In genomic region chr14:100890044-100890443, GRCh38 we compare ENCODE assay signal across 28 cellular contexts. TPM values are rescaled to one million over a fixed set of nuclear protein-coding genes. Genes with fewer than 3 reads are reported as not detected.
"Had no signal": no experiment of that assay in that cellular context is flagged by ENCODE, and none has a peak within 500 bp of the region (broad histone marks: within the 10 kb centered on the region; RNA-seq: fewer than 3 reads in every experiment).

No MANE protein-coding gene starts in this region.

- H3K9me3 Mint-ChIP-seq: activated CD4-positive, alpha-beta T cell treated with anti-CD3 and anti-CD28 coated beads, Interleukin-2, amount 10 ng/mL, durations not matched to agents 7 days and 5 days; activated CD8-positive, alpha-beta T cell treated with anti-CD3 and anti-CD28 coated beads for 36 hours; activated naive CD8-positive, alpha-beta T cell treated with anti-CD3 and anti-CD28 coated beads, Interleukin-2, amount 10 ng/mL, durations not matched to agents 7 days and 5 days; activated T-cell treated with anti-CD3 and anti-CD28 coated beads, Interleukin-2, amount 50 U/mL, for 24 hours; activated T-helper 2 cell treated with anti-CD3 and anti-CD28 coated beads, Interferon-gamma antibody, Interleukin-2, Interleukin-4, amounts not matched to agents 10 μg/mL and 5 μg/mL and 100 μg/mL, durations not matched to agents 14 hours and 24 hours and 36 hours; effector memory CD8-positive, alpha-beta T cell; natural killer cell treated with Interleukin-12 subunit alpha and Interleukin-12 subunit beta and Interleukin-15 and Interleukin-18, amount 100 ng/mL, for 72 hours; stimulated activated naive B cell treated with anti-CD40 and anti-IgM and Interleukin-4, amounts not matched to agents 10 μg/mL and 1 μg/mL and 100 μg/mL, for 72 hours; T-cell; T-helper 2 cell treated with Interferon-gamma antibody and Interleukin-4, amounts not matched to agents 5 μg/mL and 100 μg/mL, for 36 hours had no signal

- H3K36me3 ChIP-seq: neutrophil, ovary, right atrium auricular region, WERI-Rb-1 had no signal

- H3K27ac Mint-ChIP-seq: activated CD4-positive, alpha-beta T cell treated with anti-CD3 and anti-CD28 coated beads, Interleukin-2, amount 10 ng/mL, durations not matched to agents 7 days and 5 days; activated CD8-positive, alpha-beta T cell treated with anti-CD3 and anti-CD28 coated beads for 36 hours; activated naive CD8-positive, alpha-beta T cell treated with anti-CD3 and anti-CD28 coated beads, Interleukin-2, amount 10 ng/mL, durations not matched to agents 7 days and 5 days; activated T-cell treated with anti-CD3 and anti-CD28 coated beads, Interleukin-2, amount 50 U/mL, for 24 hours; activated T-helper 2 cell treated with anti-CD3 and anti-CD28 coated beads, Interferon-gamma antibody, Interleukin-2, Interleukin-4, amounts not matched to agents 10 μg/mL and 5 μg/mL and 100 μg/mL, durations not matched to agents 14 hours and 24 hours and 36 hours; effector memory CD8-positive, alpha-beta T cell; memory B cell; natural killer cell treated with Interleukin-12 subunit alpha and Interleukin-12 subunit beta and Interleukin-15 and Interleukin-18, amount 100 ng/mL, for 72 hours; stimulated activated naive B cell treated with anti-CD40 and anti-IgM and Interleukin-4, amounts not matched to agents 10 μg/mL and 1 μg/mL and 100 μg/mL, for 72 hours; T-cell; T-helper 2 cell treated with Interferon-gamma antibody and Interleukin-4, amounts not matched to agents 5 μg/mL and 100 μg/mL, for 36 hours had no signal

- H3K27ac ChIP-seq: neutrophil, ovary, psoas muscle, right atrium auricular region, testis, WERI-Rb-1 had no signal

- ATAC-seq: activated CD8-positive, alpha-beta T cell treated with anti-CD3 and anti-CD28 coated beads for 36 hours; effector memory CD8-positive, alpha-beta T cell; esophagus mucosa; natural killer cell treated with Interleukin-12 subunit alpha and Interleukin-12 subunit beta and Interleukin-15 and Interleukin-18, amount 100 ng/mL, for 72 hours; psoas muscle; stimulated activated naive B cell treated with anti-CD40 and anti-IgM and Interleukin-4, amounts not matched to agents 10 μg/mL and 1 μg/mL and 100 μg/mL, for 72 hours; T-cell had no signal

- H3K4me3 ChIP-seq: ovary, psoas muscle, right atrium auricular region, skin epidermis, testis had no signal

- H3K27me3 ChIP-seq: ovary, right atrium auricular region, testis had no signal

- H3K4me1 ChIP-seq: psoas muscle, right atrium auricular region, testis had no signal

- H3K9me3 ChIP-seq: neutrophil, ovary, psoas muscle, right atrium auricular region, testis had no signal

- H3K36me3 Mint-ChIP-seq: activated naive CD8-positive, alpha-beta T cell treated with anti-CD3 and anti-CD28 coated beads, Interleukin-2, amount 10 ng/mL, durations not matched to agents 7 days and 5 days; memory B cell; natural killer cell treated with Interleukin-12 subunit alpha and Interleukin-12 subunit beta and Interleukin-15 and Interleukin-18, amount 100 ng/mL, for 72 hours; stimulated activated naive B cell treated with anti-CD40 and anti-IgM and Interleukin-4, amounts not matched to agents 10 μg/mL and 1 μg/mL and 100 μg/mL, for 72 hours; T-cell had no signal

- H3K4me1 Mint-ChIP-seq: activated CD4-positive, alpha-beta T cell treated with anti-CD3 and anti-CD28 coated beads, Interleukin-2, amount 10 ng/mL, durations not matched to agents 7 days and 5 days; activated naive CD8-positive, alpha-beta T cell treated with anti-CD3 and anti-CD28 coated beads, Interleukin-2, amount 10 ng/mL, durations not matched to agents 7 days and 5 days; memory B cell; stimulated activated naive B cell treated with anti-CD40 and anti-IgM and Interleukin-4, amounts not matched to agents 10 μg/mL and 1 μg/mL and 100 μg/mL, for 72 hours; T-cell had no signal

- DNase-seq: activated CD4-positive, alpha-beta T cell treated with anti-CD3 and anti-CD28 coated beads, Interleukin-2, amount 10 ng/mL, durations not matched to agents 7 days and 5 days; activated CD8-positive, alpha-beta T cell treated with anti-CD3 and anti-CD28 coated beads for 36 hours; activated naive CD4-positive, alpha-beta T cell treated with Interleukin-2 at 50 U/mL for 16 hours; activated T-cell treated with anti-CD3 and anti-CD28 coated beads, Interleukin-2, amount 50 U/mL, for 24 hours; amygdala; effector memory CD8-positive, alpha-beta T cell; foreskin melanocyte; hippocampal formation; stimulated activated CD4-positive, alpha-beta T cell treated with anti-CD3 and anti-CD28 coated beads, Interleukin-2, amount 100 ng/mL, for 48 hours; stimulated activated CD8-positive, alpha-beta memory T cell treated with anti-CD3 and anti-CD28 coated beads, Interleukin-4, amount 100 ng/mL, for 48 hours; stimulated activated naive B cell treated with anti-CD40 and anti-IgM and Interleukin-4, amounts not matched to agents 10 μg/mL and 1 μg/mL and 100 μg/mL, for 72 hours; trophoblast cell; WERI-Rb-1 had no signal

- H3K4me3 Mint-ChIP-seq: activated CD4-positive, alpha-beta T cell treated with anti-CD3 and anti-CD28 coated beads, Interleukin-2, amount 10 ng/mL, durations not matched to agents 7 days and 5 days; activated CD8-positive, alpha-beta T cell treated with anti-CD3 and anti-CD28 coated beads for 36 hours; activated naive CD8-positive, alpha-beta T cell treated with anti-CD3 and anti-CD28 coated beads, Interleukin-2, amount 10 ng/mL, durations not matched to agents 7 days and 5 days; activated T-cell treated with anti-CD3 and anti-CD28 coated beads, Interleukin-2, amount 50 U/mL, for 24 hours; effector memory CD8-positive, alpha-beta T cell; memory B cell; natural killer cell treated with Interleukin-12 subunit alpha and Interleukin-12 subunit beta and Interleukin-15 and Interleukin-18, amount 100 ng/mL, for 72 hours; stimulated activated naive B cell treated with anti-CD40 and anti-IgM and Interleukin-4, amounts not matched to agents 10 μg/mL and 1 μg/mL and 100 μg/mL, for 72 hours; T-cell; T-helper 2 cell treated with Interferon-gamma antibody and Interleukin-4, amounts not matched to agents 5 μg/mL and 100 μg/mL, for 36 hours had no signal

RNA-seq across cellular contexts. Expression of gene RTL1, which starts 13.5 kb away (rescaled TPM):
- total RNA-seq: activated CD4-positive, alpha-beta T cell treated with anti-CD3 and anti-CD28 coated beads, Interleukin-2, amount 10 ng/mL, durations not matched to agents 7 days and 5 days; activated CD8-positive, alpha-beta T cell treated with anti-CD3 and anti-CD28 coated beads for 36 hours; activated naive CD8-positive, alpha-beta T cell treated with anti-CD3 and anti-CD28 coated beads, Interleukin-2, amount 10 ng/mL, durations not matched to agents 7 days and 5 days; activated T-helper 2 cell treated with anti-CD3 and anti-CD28 coated beads, Interferon-gamma antibody, Interleukin-2, Interleukin-4, amounts not matched to agents 10 μg/mL and 5 μg/mL and 100 μg/mL, durations not matched to agents 14 hours and 24 hours and 36 hours; dermis microvascular lymphatic vessel endothelial cell; endothelial cell of umbilical vein; esophagus mucosa; natural killer cell treated with Interleukin-12 subunit alpha and Interleukin-12 subunit beta and Interleukin-15 and Interleukin-18, amount 100 ng/mL, for 72 hours; psoas muscle; right atrium auricular region; T-cell had no signal
- polyA plus RNA-seq: endothelial cell of umbilical vein had no signal
